In genomic region chr18:74225193-74225840, GRCh38 we compare ENCODE assay signal across 23 cellular contexts.
DNase-seq lines count a peak whose midpoint lies in the region; ATAC-seq lines count a peak whose summit lies in the region.
"Had no signal": no experiment of that assay in that cellular context is flagged by ENCODE, and none has a peak within 500 bp of the region (broad histone marks: within the 10 kb centered on the region; RNA-seq: fewer than 3 reads in every experiment).

No MANE protein-coding gene starts in this region.

- no peak overlapping the region for H3K27ac Mint-ChIP-seq in naive thymus-derived CD4-positive, alpha-beta T cell
- H3K27ac Mint-ChIP-seq: activated CD4-positive, alpha-beta T cell treated with anti-CD3 and anti-CD28 coated beads, Interleukin-2, amount 10 ng/mL, durations not matched to agents 7 days and 5 days; activated T-helper 1 cell treated with anti-CD3 and anti-CD28 coated beads, Interleukin-12 subunit alpha, Interleukin-12 subunit beta, Interleukin-2, Interleukin-4 antibody, amounts not matched to agents 30 ng/mL and 10 ng/mL and 1 ng/mL, durations not matched to agents 14 hours and 24 hours and 36 hours; CD4-positive, CD25-positive, alpha-beta regulatory T cell; stimulated activated effector memory CD8-positive, alpha-beta T cell treated with anti-CD3 and anti-CD28 coated beads, Interleukin-12 subunit alpha, Interleukin-12 subunit beta, amount 100 ng/mL, for 72 hours; T-helper 1 cell treated with Interleukin-12 subunit alpha and Interleukin-12 subunit beta and Interleukin-4 antibody, amounts not matched to agents 30 μg/mL and 1 μg/mL, for 36 hours had no signal

- no peaks in the 10 kb centered on the region for H3K27me3 ChIP-seq in trophoblast cell (ENCODE audit: insufficient read depth, low read length)
- no peaks in the 10 kb centered on the region for H3K27me3 ChIP-seq in naive thymus-derived CD4-positive, alpha-beta T cell (ENCODE audit: control insufficient read depth in 2 of 2, insufficient read depth in 2 of 2, low read length in 2 of 2)
- H3K27me3 ChIP-seq: suprapubic skin, vagina had no signal

- no peak overlapping the region for H2BK5ac ChIP-seq in trophoblast cell (ENCODE audit: low read depth, low read length, poor library complexity)

- H3K23ac ChIP-seq in trophoblast cell (ENCODE audit: low read length) = no peak overlapping the region

- H3K9me3 ChIP-seq in trophoblast cell (ENCODE audit: insufficient read depth, low read depth, low read length) = peaks cover 2% of the 10 kb centered on the region
- H3K9me3 ChIP-seq in naive thymus-derived CD4-positive, alpha-beta T cell (ENCODE audit: control insufficient read depth in 2 of 3, low read length in 3 of 3) = no peaks in the 10 kb centered on the region
- H3K9me3 ChIP-seq: suprapubic skin, vagina had no signal

- WGBS in trophoblast cell (ENCODE audit: extremely low coverage, insufficient coverage, insufficient read length) = no CpG with 5 or more reads among the region's 5 CpGs

- no peak overlapping the region for H4K8ac ChIP-seq in trophoblast cell (ENCODE audit: low read depth, low read length)

- DNase-seq in OCI-M1 (lab: John Stamatoyannopoulos, UW) = peak; percentile 59
- DNase-seq in amniotic epithelial cell (ENCODE audit: low read depth) = peak; percentile 93
- DNase-seq in iris pigment epithelial cell (ENCODE audit: low read depth) = peak; percentile 78
- DNase-seq in trophoblast cell = peak; percentile 51 to 60
- DNase-seq in kidney glomerular epithelial cell (lab: John Stamatoyannopoulos, UW) = no peak
- DNase-seq in medulla oblongata (ENCODE audit: extremely low spot score) = no peak
- DNase-seq in naive thymus-derived CD4-positive, alpha-beta T cell = no peak
- DNase-seq: activated CD4-positive, alpha-beta T cell treated with anti-CD3 and anti-CD28 coated beads, Interleukin-2, amount 10 ng/mL, durations not matched to agents 7 days and 5 days; activated naive CD4-positive, alpha-beta T cell treated with anti-CD3 and anti-CD28 coated beads, Interleukin-2, amount 50 U/mL, for 16 hours; CD4-positive, CD25-positive, alpha-beta regulatory T cell; Kasumi-1; left ventricle myocardium superior; NCI-H1048; NCI-H2029 treated with DMSO at 0.1 percent for 48 hours; NCI-H446 treated with DMSO at 0.1 percent for 48 hours; stimulated activated CD4-positive, alpha-beta T cell treated with anti-CD3 and anti-CD28 coated beads, Interleukin-2, amount 100 ng/mL, for 24 hours had no signal

- H3K9me3 Mint-ChIP-seq in naive thymus-derived CD4-positive, alpha-beta T cell = no peaks in the 10 kb centered on the region
- H3K9me3 Mint-ChIP-seq: activated CD4-positive, alpha-beta T cell treated with anti-CD3 and anti-CD28 coated beads, Interleukin-2, amount 10 ng/mL, durations not matched to agents 7 days and 5 days; activated T-helper 1 cell treated with anti-CD3 and anti-CD28 coated beads, Interleukin-12 subunit alpha, Interleukin-12 subunit beta, Interleukin-2, Interleukin-4 antibody, amounts not matched to agents 30 ng/mL and 10 ng/mL and 1 ng/mL, durations not matched to agents 14 hours and 24 hours and 36 hours; CD4-positive, CD25-positive, alpha-beta regulatory T cell; stimulated activated effector memory CD8-positive, alpha-beta T cell treated with anti-CD3 and anti-CD28 coated beads, Interleukin-12 subunit alpha, Interleukin-12 subunit beta, amount 100 ng/mL, for 72 hours; T-helper 1 cell treated with Interleukin-12 subunit alpha and Interleukin-12 subunit beta and Interleukin-4 antibody, amounts not matched to agents 30 μg/mL and 1 μg/mL, for 36 hours had no signal

- no peaks in the 10 kb centered on the region for H3K36me3 Mint-ChIP-seq in naive thymus-derived CD4-positive, alpha-beta T cell
- H3K36me3 Mint-ChIP-seq: CD4-positive, CD25-positive, alpha-beta regulatory T cell; stimulated activated effector memory CD8-positive, alpha-beta T cell treated with anti-CD3 and anti-CD28 coated beads, Interleukin-12 subunit alpha, Interleukin-12 subunit beta, amount 100 ng/mL, for 72 hours had no signal

- H3K27me3 Mint-ChIP-seq in naive thymus-derived CD4-positive, alpha-beta T cell = peaks cover 0 to 5% (median 0%) of the 10 kb centered on the region in 5 donors
- H3K27me3 Mint-ChIP-seq: activated CD4-positive, alpha-beta T cell treated with anti-CD3 and anti-CD28 coated beads, Interleukin-2, amount 10 ng/mL, durations not matched to agents 7 days and 5 days; CD4-positive, CD25-positive, alpha-beta regulatory T cell had no signal

- H2AFZ ChIP-seq in trophoblast cell (ENCODE audit: insufficient read depth, low read length, poor library complexity) = no peak overlapping the region

- H3K27ac ChIP-seq in trophoblast cell (ENCODE audit: low read depth, low read length) = no peak overlapping the region
- no peak overlapping the region for H3K27ac ChIP-seq in naive thymus-derived CD4-positive, alpha-beta T cell (ENCODE audit: low read depth, low read length)
- H3K27ac ChIP-seq: suprapubic skin, vagina, VCaP had no signal

- no peak overlapping the region for H2BK120ac ChIP-seq in trophoblast cell (ENCODE audit: insufficient read depth, low read length, poor library complexity)

- no peak overlapping the region for H3K14ac ChIP-seq in trophoblast cell (ENCODE audit: low read length)

- intact Hi-C loops in naive thymus-derived CD4-positive, alpha-beta T cell (cut with micrococcal nuclease) = no loop called here

- CTCF ChIA-PET in naive thymus-derived CD4-positive, alpha-beta T cell (lab: Charles Lee) = no interaction called here

- peaks cover 0 to 3% (median 0%) of the 10 kb centered on the region in 7 donors for H3K4me1 Mint-ChIP-seq in naive thymus-derived CD4-positive, alpha-beta T cell
- H3K4me1 Mint-ChIP-seq: activated CD4-positive, alpha-beta T cell treated with anti-CD3 and anti-CD28 coated beads, Interleukin-2, amount 10 ng/mL, durations not matched to agents 7 days and 5 days; CD4-positive, CD25-positive, alpha-beta regulatory T cell; stimulated activated effector memory CD8-positive, alpha-beta T cell treated with anti-CD3 and anti-CD28 coated beads, Interleukin-12 subunit alpha, Interleukin-12 subunit beta, amount 100 ng/mL, for 72 hours had no signal

- H3K4me3 Mint-ChIP-seq in naive thymus-derived CD4-positive, alpha-beta T cell = no peak overlapping the region
- H3K4me3 Mint-ChIP-seq: activated CD4-positive, alpha-beta T cell treated with anti-CD3 and anti-CD28 coated beads, Interleukin-2, amount 10 ng/mL, durations not matched to agents 7 days and 5 days; activated T-helper 1 cell treated with anti-CD3 and anti-CD28 coated beads, Interleukin-12 subunit alpha, Interleukin-12 subunit beta, Interleukin-2, Interleukin-4 antibody, amounts not matched to agents 30 ng/mL and 10 ng/mL and 1 ng/mL, durations not matched to agents 14 hours and 24 hours and 36 hours; CD4-positive, CD25-positive, alpha-beta regulatory T cell; stimulated activated effector memory CD8-positive, alpha-beta T cell treated with anti-CD3 and anti-CD28 coated beads, Interleukin-12 subunit alpha, Interleukin-12 subunit beta, amount 100 ng/mL, for 72 hours; T-helper 1 cell treated with Interleukin-12 subunit alpha and Interleukin-12 subunit beta and Interleukin-4 antibody, amounts not matched to agents 30 μg/mL and 1 μg/mL, for 36 hours had no signal

- no peak overlapping the region for H3K9ac ChIP-seq in trophoblast cell (ENCODE audit: low read length)

- no peak overlapping the region for H3K4me2 ChIP-seq in trophoblast cell (ENCODE audit: low read length)

- H2BK12ac ChIP-seq in trophoblast cell (ENCODE audit: low read length) = no peak overlapping the region

- H2AK5ac ChIP-seq in trophoblast cell (ENCODE audit: low read length) = no peak overlapping the region

- H4K91ac ChIP-seq in trophoblast cell (ENCODE audit: low read depth, low read length) = no peak overlapping the region

- no peaks in the 10 kb centered on the region for H3K36me3 ChIP-seq in trophoblast cell (ENCODE audit: control insufficient read depth in 1 of 2, insufficient read depth in 2 of 2, low read length in 2 of 2)
- H3K36me3 ChIP-seq in naive thymus-derived CD4-positive, alpha-beta T cell (ENCODE audit: control insufficient read depth in 2 of 3, insufficient read depth in 3 of 3, low read length in 3 of 3) = no peaks in the 10 kb centered on the region
- H3K36me3 ChIP-seq: suprapubic skin, vagina had no signal

- no peak overlapping the region for H3K18ac ChIP-seq in trophoblast cell (ENCODE audit: low read length)

- POLR2A ChIA-PET in naive thymus-derived CD4-positive, alpha-beta T cell (lab: Charles Lee) = no interaction called here

- H3K79me2 ChIP-seq in trophoblast cell (ENCODE audit: control insufficient read depth, insufficient read depth, low read length, poor library complexity) = no peaks in the 10 kb centered on the region

- no peak overlapping the region for H3K4me3 ChIP-seq in trophoblast cell (ENCODE audit: low read depth, low read length)
- no peak overlapping the region for H3K4me3 ChIP-seq in naive thymus-derived CD4-positive, alpha-beta T cell (ENCODE audit: low read length)
- H3K4me3 ChIP-seq: suprapubic skin, vagina had no signal

- no peak overlapping the region for H4K12ac ChIP-seq in trophoblast cell (ENCODE audit: low read depth, low read length)

- no peak for ATAC-seq in naive thymus-derived CD4-positive, alpha-beta T cell
- ATAC-seq: left ventricle myocardium superior; Panc1; stimulated activated effector memory CD8-positive, alpha-beta T cell treated with anti-CD3 and anti-CD28 coated beads, Interleukin-12 subunit alpha, Interleukin-12 subunit beta, amount 100 ng/mL, for 72 hours had no signal

- H3K4me1 ChIP-seq in trophoblast cell (ENCODE audit: control insufficient read depth in 1 of 2, insufficient read depth in 2 of 2, low read length in 2 of 2) = peaks cover 0 to 3% of the 10 kb centered on the region in 2 experiments
- H3K4me1 ChIP-seq in naive thymus-derived CD4-positive, alpha-beta T cell (ENCODE audit: control insufficient read depth in 2 of 2, insufficient read depth in 2 of 2, low read length in 2 of 2) = no peaks in the 10 kb centered on the region
- H3K4me1 ChIP-seq: suprapubic skin, vagina had no signal

- no peaks in the 10 kb centered on the region for H3K79me1 ChIP-seq in trophoblast cell (ENCODE audit: low read length)

- H3K4ac ChIP-seq in trophoblast cell (ENCODE audit: low read depth, low read length) = no peak overlapping the region

Comparison
In these comparisons a context has a peak if more than half of its experiments do, and no peak if none do; other contexts are left out.
1. DNase-seq: peak in OCI-M1 (single experiment), amniotic epithelial cell (single experiment), iris pigment epithelial cell (single experiment) and trophoblast cell (2 of 2); none in kidney glomerular epithelial cell (single experiment), medulla oblongata (single experiment) and naive thymus-derived CD4-positive, alpha-beta T cell (0 of 9).